In genomic region chr7:29291723-29292591, GRCh38 we compare ENCODE assay signal across 24 cellular contexts.
"Had no signal": no experiment of that assay in that cellular context is flagged by ENCODE, and none has a peak within 500 bp of the region (broad histone marks: within the 10 kb centered on the region; RNA-seq: fewer than 3 reads in every experiment).

No MANE protein-coding gene starts in this region.

- H3K27ac Mint-ChIP-seq: activated naive CD4-positive, alpha-beta T cell treated with anti-CD3 and anti-CD28 coated beads for 36 hours; immature natural killer cell; natural killer cell treated with Interleukin-12 subunit alpha and Interleukin-12 subunit beta and Interleukin-15 and Interleukin-18, amount 100 ng/mL, for 72 hours; stimulated activated effector memory CD8-positive, alpha-beta T cell treated with anti-CD3 and anti-CD28 coated beads, Interleukin-12 subunit alpha, Interleukin-12 subunit beta, amount 100 ng/mL, for 72 hours; stimulated activated naive CD8-positive, alpha-beta T cell treated with anti-CD3 and anti-CD28 coated beads, Interleukin-15, Interleukin-2, amounts not matched to agents 100 ng/mL and 50 ng/mL, for 24 hours had no signal

- H3K4me1 ChIP-seq: gastroesophageal sphincter, uterus had no signal

- H3K36me3 Mint-ChIP-seq: natural killer cell treated with Interleukin-12 subunit alpha and Interleukin-12 subunit beta and Interleukin-15 and Interleukin-18, amount 100 ng/mL, for 72 hours; stimulated activated effector memory CD8-positive, alpha-beta T cell treated with anti-CD3 and anti-CD28 coated beads, Interleukin-12 subunit alpha, Interleukin-12 subunit beta, amount 100 ng/mL, for 72 hours had no signal

- H3K36me3 ChIP-seq: brain microvascular endothelial cell, gastroesophageal sphincter, thoracic aorta, uterus had no signal

- H3K9me3 Mint-ChIP-seq: activated naive CD4-positive, alpha-beta T cell treated with anti-CD3 and anti-CD28 coated beads for 36 hours; immature natural killer cell; natural killer cell treated with Interleukin-12 subunit alpha and Interleukin-12 subunit beta and Interleukin-15 and Interleukin-18, amount 100 ng/mL, for 72 hours; stimulated activated effector memory CD8-positive, alpha-beta T cell treated with anti-CD3 and anti-CD28 coated beads, Interleukin-12 subunit alpha, Interleukin-12 subunit beta, amount 100 ng/mL, for 72 hours; stimulated activated naive CD8-positive, alpha-beta T cell treated with anti-CD3 and anti-CD28 coated beads, Interleukin-15, Interleukin-2, amounts not matched to agents 100 ng/mL and 50 ng/mL, for 24 hours had no signal

- H3K27ac ChIP-seq: brain microvascular endothelial cell, gastroesophageal sphincter, skin epidermis, thoracic aorta, uterus had no signal

- ATAC-seq: gastroesophageal sphincter; natural killer cell treated with Interleukin-12 subunit alpha and Interleukin-12 subunit beta and Interleukin-15 and Interleukin-18, amount 100 ng/mL, for 72 hours; sciatic nerve; stimulated activated effector memory CD8-positive, alpha-beta T cell treated with anti-CD3 and anti-CD28 coated beads, Interleukin-12 subunit alpha, Interleukin-12 subunit beta, amount 100 ng/mL, for 72 hours had no signal

- H3K9me3 ChIP-seq: gastroesophageal sphincter, thoracic aorta, uterus had no signal

- H3K4me3 Mint-ChIP-seq: activated naive CD4-positive, alpha-beta T cell treated with anti-CD3 and anti-CD28 coated beads for 36 hours; immature natural killer cell; natural killer cell treated with Interleukin-12 subunit alpha and Interleukin-12 subunit beta and Interleukin-15 and Interleukin-18, amount 100 ng/mL, for 72 hours; stimulated activated effector memory CD8-positive, alpha-beta T cell treated with anti-CD3 and anti-CD28 coated beads, Interleukin-12 subunit alpha, Interleukin-12 subunit beta, amount 100 ng/mL, for 72 hours; stimulated activated naive CD8-positive, alpha-beta T cell treated with anti-CD3 and anti-CD28 coated beads, Interleukin-15, Interleukin-2, amounts not matched to agents 100 ng/mL and 50 ng/mL, for 24 hours had no signal

- H3K27me3 ChIP-seq: brain microvascular endothelial cell, gastroesophageal sphincter, uterus had no signal

- DNase-seq: activated CD4-positive, alpha-beta T cell treated with anti-CD3 and anti-CD28 coated beads for 48 hours; activated CD4-positive, alpha-beta T cell treated with anti-CD3 and anti-CD28 coated beads, Interleukin-2, amount 50 U/mL, for 48 hours; activated CD8-positive, alpha-beta memory T cell treated with anti-CD3 and anti-CD28 coated beads for 24 hours; activated effector memory CD4-positive, alpha-beta T cell treated with anti-CD3 and anti-CD28 coated beads, Interleukin-2, amount 50 U/mL, for 16 hours; activated naive CD4-positive, alpha-beta T cell treated with anti-CD3 and anti-CD28 coated beads for 36 hours; amniotic stem cell; brain microvascular endothelial cell; cortex of kidney; hypothalamus; immature natural killer cell; kidney; mesendoderm; stimulated activated CD4-positive, alpha-beta T cell treated with anti-CD3 and anti-CD28 coated beads, Interleukin-4, amount 100 ng/mL, for 24 hours; T-helper 2 cell; trophoblast cell; uterus had no signal

- H3K4me3 ChIP-seq: gastroesophageal sphincter, lung, skin epidermis, thoracic aorta, uterus had no signal
